Comparison of ENCODE assay signal across 22 cellular contexts in genomic region chr22:32543020-32543357, GRCh38.
DNase-seq lines count a peak whose midpoint lies in the region; ATAC-seq and TF ChIP-seq lines count a peak whose summit lies in the region.
"Had no signal": no experiment of that assay in that cellular context is flagged by ENCODE, and none has a peak within 500 bp of the region (broad histone marks: within the 10 kb centered on the region; RNA-seq: fewer than 3 reads in every experiment).

No MANE protein-coding gene starts in this region.

- H3K9ac ChIP-seq in mucosa of rectum (ENCODE audit: low read depth in 1 of 2, low read length in 2 of 2) = no peak overlapping the region

- intact Hi-C loops in right cardiac atrium (cut with DNase I) (loop anchor here in 1 of 4 donors (5.0 kb wide), 1 partner anchor 79 kb away; no protein-coding TSS in a partner anchor), Right ventricle myocardium superior (cut with DNase I) (no loop called here), spleen (cut with DNase I; ENCODE audit: low total_unique reads) (no loop called here), vagina (cut with DNase I) (no loop called here)

- ATAC-seq in right cardiac atrium = no peak
- ATAC-seq in Right ventricle myocardium superior (ENCODE audit: poor library complexity) = no peak
- ATAC-seq: activated CD4-positive, alpha-beta T cell treated with anti-CD3 and anti-CD28 coated beads for 36 hours; GM23338; PC-3; stimulated activated naive B cell treated with anti-CD40 and anti-IgM and Interleukin-4, amounts not matched to agents 10 μg/mL and 1 μg/mL and 100 μg/mL, for 72 hours had no signal

- DNase-seq in right cardiac atrium = no peak
- DNase-seq in Right ventricle myocardium superior = no peak
- no peak for DNase-seq in spleen
- peak in 1 of 2 donors; percentile 83 for DNase-seq in vagina (ENCODE audit: extremely low spot score in 2 of 2)
- no peak for DNase-seq in SIG-M5 treated with dmso at 0.1 percent for 504 hours (lab: John Stamatoyannopoulos, UW; ENCODE audit: unreplicated experiment)
- DNase-seq in NCI-H1105 (lab: John Stamatoyannopoulos, UW) = no peak
- no peak for DNase-seq in mucosa of gallbladder (ENCODE audit: low spot score)
- DNase-seq: activated CD4-positive, alpha-beta T cell treated with anti-CD3 and anti-CD28 coated beads for 36 hours; activated gamma-delta T cell; activated T-cell treated with anti-CD3 and anti-CD28 coated beads for 4 hours; DMS153; head of caudate nucleus; naive thymus-derived CD4-positive, alpha-beta T cell; NCI-H1092 treated with DMSO at 0.1 percent for 48 hours; NCI-H1930; NCI-H524 treated with DMSO at 0.1 percent for 48 hours; occipital lobe; PC-3; SHP77; stimulated activated naive B cell treated with anti-CD40 and anti-IgM and Interleukin-4, amounts not matched to agents 10 μg/mL and 1 μg/mL and 100 μg/mL, for 72 hours had no signal

- no peak overlapping the region for H3K4me3 ChIP-seq in right cardiac atrium (ENCODE audit: low read length)
- no peak overlapping the region for H3K4me3 ChIP-seq in mucosa of rectum (ENCODE audit: low read length in 2 of 2)
- H3K4me3 ChIP-seq in spleen = no peak overlapping the region
- no peak overlapping the region for H3K4me3 ChIP-seq in vagina
- H3K4me3 ChIP-seq: GM23338 had no signal

- H3K4me1 ChIP-seq in right cardiac atrium (ENCODE audit: control insufficient read depth, insufficient read depth, low read length) (peaks cover 10% of the 10 kb centered on the region), mucosa of rectum (ENCODE audit: control insufficient read depth in 2 of 2, insufficient read depth in 2 of 2, low read length in 2 of 2) (peaks cover 0 to 3% of the 10 kb centered on the region in 2 donors), spleen (peaks cover 0 to 37% (median 0%) of the 10 kb centered on the region in 6 donors), vagina (peaks cover 41% of the 10 kb centered on the region)

- H3K27me3 ChIP-seq in right cardiac atrium (ENCODE audit: control insufficient read depth, insufficient read depth) = no peaks in the 10 kb centered on the region
- H3K27me3 ChIP-seq in mucosa of rectum (ENCODE audit: control insufficient read depth in 2 of 2, insufficient read depth in 2 of 2, low read length in 2 of 2) = no peaks in the 10 kb centered on the region
- H3K27me3 ChIP-seq in spleen (replicated peaks in 1 of 7) = peaks cover 0 to 6% (median 0%) of the 10 kb centered on the region in 7 donors
- no peaks in the 10 kb centered on the region for H3K27me3 ChIP-seq in vagina

- H3K9me3 ChIP-seq in right cardiac atrium (ENCODE audit: control insufficient read depth, low read length) (no peaks in the 10 kb centered on the region), mucosa of rectum (ENCODE audit: control insufficient read depth in 2 of 2, low read length in 2 of 2) (no peaks in the 10 kb centered on the region), spleen (no peaks in the 10 kb centered on the region), vagina (no peaks in the 10 kb centered on the region)

- WGBS in right cardiac atrium = 39% methylated on average over 9 of the region's 9 CpGs
- WGBS in spleen, 5 donors = 62 to 77% (median 68%) methylated on average over 9 of the region's 9 CpGs

- TF ChIP-seq CTCF in spleen (IDR thresholded peaks at IDR 0.05 in 8 of 11, conservative IDR thresholded peaks at IDR 0.05 in 3 of 11) (no peak), vagina (IDR thresholded peaks at IDR 0.05) (no peak)

- H3K27ac ChIP-seq in right cardiac atrium (ENCODE audit: low read length) (peak overlapping the region; percentile 63), mucosa of rectum (ENCODE audit: low read depth in 2 of 2, low read length in 2 of 2) (peak overlapping the region; percentile 43 to 54), spleen (peak overlapping the region in 6 of 8 donors; percentile 2 to 77 (median 64)), vagina (peak overlapping the region; percentile 73)

- TF ChIP-seq POLR2A in spleen (IDR thresholded peaks at IDR 0.05) = no peak
- TF ChIP-seq POLR2A in vagina (IDR thresholded peaks at IDR 0.05) = no peak

- H3K36me3 ChIP-seq in mucosa of rectum (ENCODE audit: control insufficient read depth in 2 of 2, insufficient read depth in 2 of 2, low read length in 2 of 2) (no peaks in the 10 kb centered on the region), spleen (no peaks in the 10 kb centered on the region), vagina (no peaks in the 10 kb centered on the region)
